Comparison of ENCODE assay signal across 13 cellular contexts in genomic region chr3:149010504-149010951, GRCh38. TPM values are rescaled to one million over a fixed set of nuclear protein-coding genes. Genes with fewer than 3 reads are reported as not detected.
DNase-seq lines count a peak whose midpoint lies in the region; ATAC-seq and TF ChIP-seq lines count a peak whose summit lies in the region.
"Had no signal": no experiment of that assay in that cellular context is flagged by ENCODE, and none has a peak within 500 bp of the region (broad histone marks: within the 10 kb centered on the region; RNA-seq: fewer than 3 reads in every experiment).

No MANE protein-coding gene starts in this region.

- DNase-seq in Right ventricle myocardium inferior (ENCODE audit: missing footprints), result no peak
- no peak for DNase-seq in Right ventricle myocardium superior
- no peak for DNase-seq in central memory CD8-positive, alpha-beta T cell (ENCODE audit: low spot score in 2 of 2)
- DNase-seq in natural killer cell, result no peak
- DNase-seq in aorta, result no peak
- no peak for DNase-seq in NCI-H2171 (lab: John Stamatoyannopoulos, UW)
- no peak for DNase-seq in prostate gland (ENCODE audit: low spot score)
- DNase-seq: body of pancreas; effector memory CD4-positive, alpha-beta T cell had no signal

- H3K9me3 ChIP-seq in aorta (ENCODE audit: control insufficient read depth, low read length) (no peaks in the 10 kb centered on the region), prostate gland (no peaks in the 10 kb centered on the region)
- H3K9me3 ChIP-seq: body of pancreas had no signal

- peaks cover 2 to 5% of the 10 kb centered on the region in 2 donors for H3K36me3 ChIP-seq in aorta (ENCODE audit: control insufficient read depth in 1 of 2, insufficient read depth in 2 of 2, low read length in 1 of 2)
- H3K36me3 ChIP-seq in prostate gland, result peaks cover 0 to 4% of the 10 kb centered on the region in 2 donors

- H3K4me1 Mint-ChIP-seq in central memory CD8-positive, alpha-beta T cell, result peaks cover 56% of the 10 kb centered on the region
- H3K4me1 Mint-ChIP-seq in natural killer cell, result peaks cover 60 to 62% of the 10 kb centered on the region in 2 donors

- peak overlapping the region; percentile 25 for H3K4me3 Mint-ChIP-seq in central memory CD8-positive, alpha-beta T cell
- H3K4me3 Mint-ChIP-seq in natural killer cell, result no peak overlapping the region

- H3K27ac ChIP-seq in aorta (ENCODE audit: low read depth in 1 of 2, low read length in 2 of 2) (peak overlapping the region; percentile 30 to 36), prostate gland (no peak overlapping the region)
- H3K27ac ChIP-seq: body of pancreas, SK-N-MC had no signal

- peak; percentile 40 for ATAC-seq in Right ventricle myocardium inferior
- no peak for ATAC-seq in Right ventricle myocardium superior (ENCODE audit: poor library complexity)
- no peak for ATAC-seq in central memory CD8-positive, alpha-beta T cell (replicated peaks; ENCODE audit: extremely low read depth, poor library complexity, severe bottlenecking)
- ATAC-seq in natural killer cell, result no peak
- ATAC-seq in aorta (ENCODE audit: low FRiP score), result no peak
- no peak for ATAC-seq in GM19397 (IDR thresholded peaks at IDR 0.05; ENCODE audit: unreplicated experiment)
- ATAC-seq: body of pancreas, HCT116, left lobe of liver had no signal

- H3K9me3 Mint-ChIP-seq in central memory CD8-positive, alpha-beta T cell, result no peaks in the 10 kb centered on the region
- H3K9me3 Mint-ChIP-seq in natural killer cell, result no peaks in the 10 kb centered on the region

- no peak overlapping the region for H3K4me3 ChIP-seq in aorta (ENCODE audit: low read length in 2 of 2)
- no peak overlapping the region for H3K4me3 ChIP-seq in prostate gland
- H3K4me3 ChIP-seq: body of pancreas, SK-N-MC had no signal

- intact Hi-C loops in Right ventricle myocardium inferior (cut with DNase I), result no loop called here
- intact Hi-C loops in Right ventricle myocardium superior (cut with DNase I), result no loop called here
- intact Hi-C loops in natural killer cell (cut with micrococcal nuclease), result no loop called here
- intact Hi-C loops in aorta (cut with DNase I), result loop anchor here in 1 of 2 donors (10.0 kb wide), 1 partner anchor 56 kb away; no protein-coding TSS in a partner anchor
- intact Hi-C loops in prostate gland (cut with DNase I), result loop anchor here (5.0 to 10.0 kb wide), 2 partner anchors 53 to 74 kb away; partner anchors contain the start of gene HLTF

- TF ChIP-seq POLR2A in prostate gland (IDR thresholded peaks at IDR 0.05), result no peak

- H3K36me3 Mint-ChIP-seq in central memory CD8-positive, alpha-beta T cell (ENCODE audit: insufficient read depth), result peaks cover 31% of the 10 kb centered on the region
- peaks cover 16% of the 10 kb centered on the region for H3K36me3 Mint-ChIP-seq in natural killer cell

- TF ChIP-seq CTCF in natural killer cell (IDR thresholded peaks at IDR 0.05), result no peak
- no peak for TF ChIP-seq CTCF in prostate gland (IDR thresholded peaks at IDR 0.05)

- H3K27ac Mint-ChIP-seq in central memory CD8-positive, alpha-beta T cell (ENCODE audit: low read depth), result peak overlapping the region; percentile 64
- H3K27ac Mint-ChIP-seq in natural killer cell, result peak overlapping the region; percentile 87 to 90

- 51 to 53% methylated on average over 6 of the region's 6 CpGs for WGBS in aorta, 2 donors
- WGBS in prostate gland, result 55% methylated on average over 6 of the region's 6 CpGs

- H3K27me3 ChIP-seq in aorta (ENCODE audit: control insufficient read depth in 1 of 2, insufficient read depth in 2 of 2, low read length in 1 of 2), result no peaks in the 10 kb centered on the region
- no peaks in the 10 kb centered on the region for H3K27me3 ChIP-seq in prostate gland (replicated peaks; ENCODE audit: insufficient read depth)
- H3K27me3 ChIP-seq: body of pancreas had no signal

- no peaks in the 10 kb centered on the region for H3K27me3 Mint-ChIP-seq in central memory CD8-positive, alpha-beta T cell
- no peaks in the 10 kb centered on the region for H3K27me3 Mint-ChIP-seq in natural killer cell (ENCODE audit: low read depth in 2 of 2)

- H3K4me1 ChIP-seq in aorta (ENCODE audit: control insufficient read depth in 1 of 2, insufficient read depth in 2 of 2, low read length in 2 of 2), result no peaks in the 10 kb centered on the region
- no peaks in the 10 kb centered on the region for H3K4me1 ChIP-seq in prostate gland (replicated peaks)
- H3K4me1 ChIP-seq: body of pancreas had no signal

RNA-seq across cellular contexts. Expression of gene GYG1, which starts 19.2 kb away (rescaled TPM):
- total RNA-seq in Right ventricle myocardium inferior (202 TPM), Right ventricle myocardium superior (171 TPM), natural killer cell (10 to 100 TPM; 46.6 to 56.5 (median 49.6) TPM), aorta (10 to 100 TPM; 67.3 to 91.7 TPM), prostate gland (10 to 100 TPM; 37.4 to 69.5 TPM)
- 100 to 1,000 TPM in 1 of 2 donors, 10 to 100 TPM in 1; 73.6 to 101 TPM for polyA plus RNA-seq in aorta

Comparison
In these comparisons a context has a peak if more than half of its experiments do, and no peak if none do; other contexts are left out.
1. H3K27ac ChIP-seq: peak in aorta (2 of 2); none in prostate gland (0 of 2).